26 cellular contexts compared by ENCODE assay signal in genomic region chr11:30468881-30469280, GRCh38.
"Had no signal": no experiment of that assay in that cellular context is flagged by ENCODE, and none has a peak within 500 bp of the region (broad histone marks: within the 10 kb centered on the region; RNA-seq: fewer than 3 reads in every experiment).

No MANE protein-coding gene starts in this region.

- H3K9me3 Mint-ChIP-seq: dendritic cell treated with granulocyte-macrophage colony-stimulating factor and Interleukin-4, amounts not matched to agents 40 ng/mL and 50 ng/mL, for 4 days; immature natural killer cell; nephron; neural progenitor cell; stimulated activated memory B cell treated with anti-CD40 and anti-IgM and Interleukin-4, amounts not matched to agents 10 μg/mL and 1 μg/mL and 100 μg/mL, for 72 hours had no signal

- H3K4me1 Mint-ChIP-seq: immature natural killer cell; naive thymus-derived CD4-positive, alpha-beta T cell; stimulated activated memory B cell treated with anti-CD40 and anti-IgM and Interleukin-4, amounts not matched to agents 10 μg/mL and 1 μg/mL and 100 μg/mL, for 72 hours had no signal

- H3K9me3 ChIP-seq: colonic mucosa, esophagus squamous epithelium, prostate gland, right atrium auricular region, spleen, testis, tibial nerve, upper lobe of left lung had no signal

- DNase-seq: colonic mucosa; effector memory CD4-positive, alpha-beta T cell; erythroblast; esophagus squamous epithelium; foreskin melanocyte; glutamatergic neuron; hypothalamus; immature natural killer cell; mesenchymal stem cell; midbrain; naive thymus-derived CD4-positive, alpha-beta T cell; nucleus accumbens; spleen; stimulated activated CD4-positive, alpha-beta T cell treated with anti-CD3 and anti-CD28 coated beads, Interleukin-4, amount 100 ng/mL, for 4 hours; stimulated activated naive CD8-positive, alpha-beta T cell treated with anti-CD3 and anti-CD28 coated beads, Interleukin-15, Interleukin-2, amounts not matched to agents 100 U/mL and 50 U/mL, for 24 hours; substantia nigra; testis; upper lobe of left lung had no signal

- H3K27me3 Mint-ChIP-seq: stimulated activated memory B cell treated with anti-CD40 and anti-IgM and Interleukin-4, amounts not matched to agents 10 μg/mL and 1 μg/mL and 100 μg/mL, for 72 hours had no signal

- H3K36me3 Mint-ChIP-seq: immature natural killer cell; naive thymus-derived CD4-positive, alpha-beta T cell; neural progenitor cell; stimulated activated memory B cell treated with anti-CD40 and anti-IgM and Interleukin-4, amounts not matched to agents 10 μg/mL and 1 μg/mL and 100 μg/mL, for 72 hours had no signal

- H3K36me3 ChIP-seq: colonic mucosa, esophagus squamous epithelium, neural progenitor cell, prostate gland, right atrium auricular region, spleen, tibial nerve, upper lobe of left lung had no signal

- H3K4me3 Mint-ChIP-seq: dendritic cell treated with granulocyte-macrophage colony-stimulating factor and Interleukin-4, amounts not matched to agents 40 ng/mL and 50 ng/mL, for 4 days; immature natural killer cell; naive thymus-derived CD4-positive, alpha-beta T cell; nephron; neural progenitor cell; stimulated activated memory B cell treated with anti-CD40 and anti-IgM and Interleukin-4, amounts not matched to agents 10 μg/mL and 1 μg/mL and 100 μg/mL, for 72 hours had no signal

- ATAC-seq: naive thymus-derived CD4-positive, alpha-beta T cell; stimulated activated memory B cell treated with anti-CD40 and anti-IgM and Interleukin-4, amounts not matched to agents 10 μg/mL and 1 μg/mL and 100 μg/mL, for 72 hours; stimulated activated naive CD8-positive, alpha-beta T cell treated with anti-CD3 and anti-CD28 coated beads, Interleukin-15, Interleukin-2, amounts not matched to agents 100 U/mL and 50 U/mL, for 24 hours had no signal

- H3K27ac ChIP-seq: colonic mucosa, esophagus squamous epithelium, neural progenitor cell, prostate gland, right atrium auricular region, skin epidermis, spleen, testis, tibial nerve, upper lobe of left lung had no signal

- H3K27ac Mint-ChIP-seq: dendritic cell treated with granulocyte-macrophage colony-stimulating factor and Interleukin-4, amounts not matched to agents 40 ng/mL and 50 ng/mL, for 4 days; immature natural killer cell; naive thymus-derived CD4-positive, alpha-beta T cell; nephron; neural progenitor cell; stimulated activated memory B cell treated with anti-CD40 and anti-IgM and Interleukin-4, amounts not matched to agents 10 μg/mL and 1 μg/mL and 100 μg/mL, for 72 hours had no signal

- H3K4me3 ChIP-seq: colonic mucosa, esophagus squamous epithelium, neural progenitor cell, prostate gland, right atrium auricular region, skin epidermis, spleen, testis, tibial nerve, upper lobe of left lung had no signal

- H3K4me1 ChIP-seq: colonic mucosa, esophagus squamous epithelium, prostate gland, testis, tibial nerve had no signal

- H3K27me3 ChIP-seq: colonic mucosa, esophagus squamous epithelium, neural progenitor cell, right atrium auricular region, spleen, testis, tibial nerve, upper lobe of left lung had no signal
